In the genomic region with DNA sequence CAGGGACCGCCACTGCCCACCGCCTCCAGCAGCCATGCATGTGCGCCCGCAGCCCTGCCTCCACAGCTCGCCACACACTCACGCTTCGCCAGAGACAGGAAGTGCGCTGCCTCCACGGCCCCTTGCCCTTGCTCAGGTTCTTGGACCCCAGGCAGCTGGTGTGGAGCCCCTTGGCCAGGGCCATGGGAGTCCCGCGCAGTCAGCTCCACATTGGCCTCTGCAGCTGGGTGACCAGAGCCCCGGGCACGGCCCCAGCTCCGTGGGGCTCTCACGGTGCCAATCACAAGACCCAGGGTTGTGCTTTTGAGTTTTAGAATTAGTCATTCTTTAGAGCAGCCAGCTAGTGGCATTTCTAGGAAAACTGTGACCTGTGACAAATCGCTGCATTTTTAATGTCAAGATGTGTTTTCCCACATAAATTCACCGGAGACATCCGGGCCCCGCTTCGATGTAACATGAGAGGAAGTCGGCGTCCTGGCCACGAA, we compare ENCODE assay signal across 17 cellular contexts. TPM values are rescaled to one million over a fixed set of nuclear protein-coding genes. Genes with fewer than 3 reads are reported as not detected.
DNase-seq lines count a peak whose midpoint lies in the region; ATAC-seq, FAIRE-seq and TF ChIP-seq lines count a peak whose summit lies in the region.
"Had no signal": no experiment of that assay in that cellular context is flagged by ENCODE, and none has a peak within 500 bp of the region (broad histone marks: within the 10 kb centered on the region; RNA-seq: fewer than 3 reads in every experiment).

No MANE protein-coding gene starts in this region.

- peak overlapping the region; percentile 90 for H2BK5ac ChIP-seq in neuronal stem cell (ENCODE audit: low read length)

- peaks cover 5% of the 10 kb centered on the region for H3K4me1 Mint-ChIP-seq in astrocyte (ENCODE audit: low read depth, unreplicated experiment)

- H3K36me3 ChIP-seq in GM06990 (ENCODE audit: control insufficient read depth, insufficient read depth, low read length) (no peaks in the 10 kb centered on the region), astrocyte (ENCODE audit: insufficient read depth, low read length) (no peaks in the 10 kb centered on the region), neuronal stem cell (replicated peaks in 1 of 2; ENCODE audit: control insufficient read depth in 2 of 2, insufficient read depth in 2 of 2, low read length in 2 of 2) (no peaks in the 10 kb centered on the region), ascending aorta (no peaks in the 10 kb centered on the region)
- H3K36me3 ChIP-seq: gastrocnemius medialis, right lobe of liver, tibial artery had no signal

- peak overlapping the region; percentile 73 for H2BK12ac ChIP-seq in neuronal stem cell (ENCODE audit: low read length)

- H4K91ac ChIP-seq in neuronal stem cell (ENCODE audit: low read depth, low read length, poor library complexity), result no peak overlapping the region

- peak overlapping the region; percentile 82 for H3K14ac ChIP-seq in neuronal stem cell (ENCODE audit: low read length)

- no peaks in the 10 kb centered on the region for H3K79me2 ChIP-seq in astrocyte (ENCODE audit: insufficient read depth, low read length)

- H3K4me2 ChIP-seq in astrocyte (ENCODE audit: low read length) (no peak overlapping the region), neuronal stem cell (ENCODE audit: insufficient read depth, low read length, poor library complexity, severe bottlenecking) (no peak overlapping the region)

- H3K27me3 Mint-ChIP-seq in astrocyte (ENCODE audit: low read depth, unreplicated experiment), result peaks cover 53% of the 10 kb centered on the region

- H3K4me3 ChIP-seq in GM06990 (replicated peaks; ENCODE audit: low read depth, low read length), result peak overlapping the region; percentile 54
- no peak overlapping the region for H3K4me3 ChIP-seq in astrocyte (ENCODE audit: insufficient read depth, low read depth, low read length)
- H3K4me3 ChIP-seq in neuronal stem cell (ENCODE audit: low read length in 2 of 2), result no peak overlapping the region
- H3K4me3 ChIP-seq in ascending aorta, result no peak overlapping the region
- H3K4me3 ChIP-seq: gastrocnemius medialis, right lobe of liver, tibial artery had no signal

- peak overlapping the region; percentile 98 for H4K8ac ChIP-seq in neuronal stem cell (ENCODE audit: low read depth, low read length)

- TF ChIP-seq CTCF in GM06990 (IDR thresholded peaks at IDR 0.05; ENCODE audit: insufficient read depth, low read length, poor library complexity, severe bottlenecking) (no peak), astrocyte (IDR thresholded peaks at IDR 0.05; ENCODE audit: insufficient read depth, low read depth, low read length) (no peak), ascending aorta (IDR thresholded peaks at IDR 0.05) (no peak)

- WGBS in neuronal stem cell (ENCODE audit: extremely low coverage in 2 of 2, insufficient read length in 2 of 2, insufficient replicate concordance in 1 of 2), 2 donors, result no CpG with 5 or more reads among the region's 23 CpGs

- H4K20me1 ChIP-seq in astrocyte (ENCODE audit: insufficient read depth, low read length), result no peaks in the 10 kb centered on the region

- H3K79me1 ChIP-seq in neuronal stem cell (ENCODE audit: low read depth, low read length), result no peaks in the 10 kb centered on the region

- peak overlapping the region; percentile 41 for H3K27ac Mint-ChIP-seq in astrocyte (ENCODE audit: unreplicated experiment)

- ATAC-seq in GM21526 (IDR thresholded peaks at IDR 0.05; ENCODE audit: low FRiP score, unreplicated experiment), result no peak
- ATAC-seq: gastrocnemius medialis had no signal

- H3K27me3 ChIP-seq in GM06990 (replicated peaks; ENCODE audit: control insufficient read depth, insufficient read depth, low read length) (peaks cover 3% of the 10 kb centered on the region; the same call in 1 of the 2 replicates), astrocyte (ENCODE audit: insufficient read depth, low read length) (peaks cover 20% of the 10 kb centered on the region), neuronal stem cell (ENCODE audit: control insufficient read depth in 3 of 3, insufficient read depth in 3 of 3, low read depth in 1 of 3, low read length in 3 of 3) (peaks cover 8 to 43% (median 30%) of the 10 kb centered on the region in 3 experiments), ascending aorta (no peaks in the 10 kb centered on the region)

- no peaks in the 10 kb centered on the region for H3K36me3 Mint-ChIP-seq in astrocyte (ENCODE audit: low read depth, unreplicated experiment)

- H3K27ac ChIP-seq in astrocyte (ENCODE audit: low read depth, low read length) (no peak overlapping the region), neuronal stem cell (replicated peaks; ENCODE audit: low read length) (no peak overlapping the region), ascending aorta (no peak overlapping the region)
- H3K27ac ChIP-seq: C4-2B, gastrocnemius medialis, right lobe of liver, tibial artery had no signal

- FAIRE-seq in astrocyte (lab: Jason Lieb, UNC), result no peak
- FAIRE-seq: endothelial cell of umbilical vein had no signal

- H3K18ac ChIP-seq in neuronal stem cell (ENCODE audit: low read length), result peak overlapping the region; percentile 97

- intact Hi-C loops in ascending aorta (cut with DNase I), result no loop called here

- peak overlapping the region; percentile 89 for H3K23ac ChIP-seq in neuronal stem cell (ENCODE audit: low read depth, low read length, poor library complexity)

- peak overlapping the region; percentile 97 for H2AK5ac ChIP-seq in neuronal stem cell (ENCODE audit: low read depth, low read length)

- no peaks in the 10 kb centered on the region for H3K4me1 ChIP-seq in astrocyte (ENCODE audit: insufficient read depth, low read length)
- H3K4me1 ChIP-seq in neuronal stem cell (ENCODE audit: control insufficient read depth in 2 of 2, insufficient read depth in 1 of 2, low read depth in 1 of 2, low read length in 2 of 2), result peaks cover 1 to 7% of the 10 kb centered on the region in 2 donors
- H3K4me1 ChIP-seq in ascending aorta, result no peaks in the 10 kb centered on the region
- H3K4me1 ChIP-seq: gastrocnemius medialis, right lobe of liver had no signal

- H3K4me3 Mint-ChIP-seq in astrocyte (ENCODE audit: unreplicated experiment), result no peak overlapping the region

- H3K4ac ChIP-seq in neuronal stem cell (ENCODE audit: low read length), result no peak overlapping the region

- peak; percentile 34 for DNase-seq in GM06990 (ENCODE audit: extremely low read depth, insufficient read length)
- DNase-seq in LHCN-M2 (ENCODE audit: low read depth), result peak; percentile 23
- no peak for DNase-seq in astrocyte (ENCODE audit: low read depth)
- no peak for DNase-seq in neuronal stem cell (ENCODE audit: low spot score)
- DNase-seq in retina, result no peak
- no peak for DNase-seq in ascending aorta (ENCODE audit: low spot score in 2 of 2)
- DNase-seq in HuH-7 (ENCODE audit: low spot score), result no peak
- DNase-seq: DMS79 treated with DMSO at 0.1 percent for 48 hours; gastrocnemius medialis; GOT3; right lobe of liver; stimulated activated CD4-positive, alpha-beta T cell treated with anti-CD3 and anti-CD28 coated beads, Interleukin-2, amount 100 ng/mL, for 48 hours; tibial artery had no signal

- H3K9me3 ChIP-seq in astrocyte (ENCODE audit: insufficient read depth, low read depth, low read length) (no peaks in the 10 kb centered on the region), neuronal stem cell (replicated peaks in 1 of 2; ENCODE audit: control insufficient read depth in 2 of 2, insufficient read depth in 1 of 2, low read depth in 1 of 2, low read length in 2 of 2) (no peaks in the 10 kb centered on the region), ascending aorta (no peaks in the 10 kb centered on the region)
- H3K9me3 ChIP-seq: gastrocnemius medialis, right lobe of liver, tibial artery had no signal

- H3K9ac ChIP-seq in astrocyte (ENCODE audit: low read length), result no peak overlapping the region
- no peak overlapping the region for H3K9ac ChIP-seq in neuronal stem cell (ENCODE audit: low read depth, low read length, poor library complexity)

- peak overlapping the region; percentile 85 for H2BK15ac ChIP-seq in neuronal stem cell (ENCODE audit: low read length)

- peaks cover 5% of the 10 kb centered on the region for H3K9me3 Mint-ChIP-seq in astrocyte (ENCODE audit: unreplicated experiment)

- no peak overlapping the region for H2BK120ac ChIP-seq in neuronal stem cell (ENCODE audit: low read depth, low read length)

- no peak overlapping the region for H2AFZ ChIP-seq in astrocyte (ENCODE audit: low read depth, low read length)
- peak overlapping the region; percentile 36 for H2AFZ ChIP-seq in neuronal stem cell (ENCODE audit: low read length)

RNA-seq across cellular contexts. Expression of gene UTF1, which starts 4.3 kb away (rescaled TPM):
- total RNA-seq in LHCN-M2 (2014; rRNA removed) (not detected in 2 replicates), astrocyte (0.18 TPM in 1 of 2 replicates, not detected in the other), ascending aorta (not detected)
- polyA plus RNA-seq in LHCN-M2 (2012), result not detected
- 0.35 TPM for polyA plus RNA-seq in neuronal stem cell (2013, experiment 1 of 2)
- polyA plus RNA-seq in neuronal stem cell (2013, experiment 2 of 2), result 0.33 TPM
- total RNA-seq: endothelial cell of umbilical vein, gastrocnemius medialis, liver, right lobe of liver had no signal
- polyA plus RNA-seq: endothelial cell of umbilical vein, liver had no signal

RNA-seq across cellular contexts. Expression of gene VENTX, which starts 11.9 kb away (rescaled TPM):
- not detected in 2 replicates for total RNA-seq in LHCN-M2 (2014; rRNA removed)
- polyA plus RNA-seq in LHCN-M2 (2012), result not detected
- total RNA-seq in astrocyte, result 0.11 TPM in 1 of 2 replicates, not detected in the other
- 0.42 TPM for polyA plus RNA-seq in neuronal stem cell (2013, experiment 1 of 2)
- 0.35 TPM for polyA plus RNA-seq in neuronal stem cell (2013, experiment 2 of 2)
- 1.5 TPM for total RNA-seq in ascending aorta
- total RNA-seq: endothelial cell of umbilical vein had no signal
- polyA plus RNA-seq: endothelial cell of umbilical vein had no signal

RNA-seq across cellular contexts. Expression of gene ADAM8, which starts 50.9 kb away (rescaled TPM):
- total RNA-seq in LHCN-M2 (2014; rRNA removed), result 0.57 and 0.77 TPM in 2 replicates
- polyA plus RNA-seq in LHCN-M2 (2012), result 0.05 TPM
- 1.7 and 4.6 TPM in 2 replicates for total RNA-seq in astrocyte
- polyA plus RNA-seq in neuronal stem cell (2013, experiment 1 of 2), result 1.1 TPM
- polyA plus RNA-seq in neuronal stem cell (2013, experiment 2 of 2), result 1.3 TPM
- 21.4 TPM for total RNA-seq in ascending aorta

Comparison
In these comparisons a context has a peak if more than half of its experiments do, and no peak if none do; other contexts are left out.
1. DNase-seq: peak in GM06990 (single experiment) and LHCN-M2 (single experiment); none in astrocyte (single experiment), neuronal stem cell (single experiment), retina (single experiment), ascending aorta (0 of 2) and HuH-7 (single experiment).